Comparison of ENCODE assay signal across 8 cellular contexts in genomic region chr1:228084325-228084724, GRCh38. TPM values are rescaled to one million over a fixed set of nuclear protein-coding genes. Genes with fewer than 3 reads are reported as not detected.
DNase-seq lines count a peak whose midpoint lies in the region; ATAC-seq and TF ChIP-seq lines count a peak whose summit lies in the region.

No MANE protein-coding gene starts in this region.

- no peak for TF ChIP-seq CTCF in HFF-Myc (IDR thresholded peaks at IDR 0.05; ENCODE audit: low read depth, low read length, missing control alignments)
- no peak for TF ChIP-seq CTCF in fibroblast of mammary gland (conservative IDR thresholded peaks at IDR 0.05; ENCODE audit: control insufficient read depth, insufficient read depth, low read depth, low read length)
- TF ChIP-seq CTCF in prostate gland (IDR thresholded peaks at IDR 0.05): no peak

- H3K27me3 Mint-ChIP-seq in T-helper 17 cell: no peaks in the 10 kb centered on the region

- ATAC-seq in T-helper 17 cell (no peak), HG02885 (IDR thresholded peaks at IDR 0.05; ENCODE audit: poor library complexity, unreplicated experiment) (no peak)

- peaks cover 51% of the 10 kb centered on the region for H3K4me1 ChIP-seq in prostate gland (replicated peaks)

- H3K27ac Mint-ChIP-seq in T-helper 17 cell: peak overlapping the region; percentile 94

- TF ChIP-seq POLR2A in prostate gland (IDR thresholded peaks at IDR 0.05): peak; percentile 20

- peak overlapping the region; percentile 98 for H3K4me3 ChIP-seq in HFF-Myc (replicated peaks; ENCODE audit: low read depth, low read length)
- H3K4me3 ChIP-seq in fibroblast of mammary gland (ENCODE audit: control insufficient read depth, low read depth, low read length): peak overlapping the region; percentile 96
- H3K4me3 ChIP-seq in prostate gland: peak overlapping the region; percentile 95 to 100

- H3K27ac ChIP-seq in prostate gland: peak overlapping the region; percentile 98 to 100

- H3K36me3 ChIP-seq in prostate gland: no peaks in the 10 kb centered on the region

- peak overlapping the region; percentile 95 for H3K4me3 Mint-ChIP-seq in T-helper 17 cell

- intact Hi-C loops in prostate gland (cut with DNase I): loop anchor here (5.0 to 10.0 kb wide), 2 partner anchors 137 to 320 kb away; partner anchors contain the start of gene WNT9A

- no peaks in the 10 kb centered on the region for H3K36me3 Mint-ChIP-seq in T-helper 17 cell (ENCODE audit: low read depth)

- peaks cover 58% of the 10 kb centered on the region for H3K4me1 Mint-ChIP-seq in T-helper 17 cell

- H3K9me3 ChIP-seq in T-helper 17 cell (ENCODE audit: control insufficient read depth, low read length, poor library complexity, severe bottlenecking): no peaks in the 10 kb centered on the region
- H3K9me3 ChIP-seq in prostate gland: no peaks in the 10 kb centered on the region

- DNase-seq in HFF-Myc (ENCODE audit: extremely low read depth, low read depth) (no peak), T-helper 17 cell (no peak), fibroblast of mammary gland (ENCODE audit: low read depth) (peak; percentile 96), prostate gland (ENCODE audit: low spot score) (no peak), SHP77 (lab: John Stamatoyannopoulos, UW) (no peak), putamen (ENCODE audit: low spot score) (no peak)
- no peak for DNase-seq in effector CD8-positive, alpha-beta T cell (lab: John Stamatoyannopoulos, UW)

- no peaks in the 10 kb centered on the region for H3K27me3 ChIP-seq in prostate gland (replicated peaks; ENCODE audit: insufficient read depth)

- 18% methylated on average over 3 of the region's 3 CpGs for WGBS in prostate gland

RNA-seq across cellular contexts. Expression of gene ARF1, which starts 1.8 kb away (rescaled TPM):
- total RNA-seq in T-helper 17 cell (100 to 1,000 TPM; 325 to 382 TPM), prostate gland (100 to 1,000 TPM; 478 to 512 TPM)

RNA-seq across cellular contexts. Expression of gene C1orf35, which starts 18.8 kb away (rescaled TPM):
- total RNA-seq in T-helper 17 cell: 10 to 100 TPM; 20.9 to 21.6 TPM
- 10 to 100 TPM; 23.5 TPM for total RNA-seq in prostate gland

RNA-seq across cellular contexts. Expression of gene MRPL55, which starts 24.8 kb away (rescaled TPM):
- total RNA-seq in T-helper 17 cell (10 to 100 TPM; 55.2 to 59.9 TPM), prostate gland (100 to 1,000 TPM; 120 to 136 TPM)

RNA-seq across cellular contexts. Expression of gene GUK1, which starts 55.8 kb away (rescaled TPM):
- total RNA-seq in T-helper 17 cell (100 to 1,000 TPM; 233 to 245 TPM), prostate gland (100 to 1,000 TPM; 250 to 458 TPM)
